ENCODE assay signal across 1 cellular context in the genomic region with DNA sequence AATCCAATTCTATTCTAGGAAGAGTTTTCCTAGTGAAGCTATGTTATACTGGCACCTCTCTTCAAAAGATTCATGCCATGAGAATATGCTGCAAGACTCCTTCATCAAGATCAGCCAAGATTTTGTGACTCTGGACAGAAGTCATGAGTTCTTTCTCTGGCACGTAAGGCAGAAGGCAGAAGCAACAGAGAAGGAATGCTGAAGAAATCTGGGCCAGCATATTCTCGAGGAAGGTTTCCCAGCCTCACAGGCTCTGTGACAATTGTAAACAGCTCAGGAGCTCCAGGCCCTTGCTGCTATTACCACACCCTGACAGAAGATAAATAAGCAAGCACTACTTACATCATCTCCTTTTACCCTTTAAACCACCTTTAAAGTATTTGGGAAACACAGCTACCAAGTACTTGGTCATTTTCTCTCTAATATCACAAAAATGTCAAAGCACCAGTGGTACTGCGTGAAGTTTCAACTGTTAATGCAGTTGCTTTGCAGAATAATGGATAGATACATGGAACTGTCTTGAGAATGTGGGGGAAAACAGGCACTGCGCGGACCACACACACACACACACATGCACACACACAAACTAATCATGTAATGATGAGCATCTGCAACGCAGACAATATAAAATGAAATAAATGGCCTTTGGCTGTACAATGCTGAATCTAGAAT.
TF ChIP-seq lines count a peak whose summit lies in the region.

No MANE protein-coding gene starts in this region.

TF ChIP-seq in HepG2, 621 proteins besides CTCF, POLR2A, EP300 and RAD21:
- peak; percentile 69; the same call in 1 of the 2 replicates for TF ChIP-seq FOXK1 (CRISPR knock-in tag; IDR thresholded peaks at IDR 0.05; ENCODE audit: borderline replicate concordance, low read depth)
- TF ChIP-seq FOXA1 (IDR thresholded peaks at IDR 0.05), result no peak
- TF ChIP-seq FOXA1 (CRISPR knock-in tag; IDR thresholded peaks at IDR 0.05), result 0 out of 2 replicates have a peak, but pooled peaks have one; percentile 31
- TF ChIP-seq FOXA3 (CRISPR knock-in tag; IDR thresholded peaks at IDR 0.05), result peak; percentile 79; the same call in 1 of the 2 replicates
- TF ChIP-seq, protein P1, sequence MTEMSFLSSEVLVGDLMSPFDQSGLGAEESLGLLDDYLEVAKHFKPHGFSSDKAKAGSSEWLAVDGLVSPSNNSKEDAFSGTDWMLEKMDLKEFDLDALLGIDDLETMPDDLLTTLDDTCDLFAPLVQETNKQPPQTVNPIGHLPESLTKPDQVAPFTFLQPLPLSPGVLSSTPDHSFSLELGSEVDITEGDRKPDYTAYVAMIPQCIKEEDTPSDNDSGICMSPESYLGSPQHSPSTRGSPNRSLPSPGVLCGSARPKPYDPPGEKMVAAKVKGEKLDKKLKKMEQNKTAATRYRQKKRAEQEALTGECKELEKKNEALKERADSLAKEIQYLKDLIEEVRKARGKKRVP (CRISPR knock-in tag; IDR thresholded peaks at IDR 0.05), result peak in 1 of 2 experiments; percentile 70; a peak in 2 of 4 replicates
- TF ChIP-seq ZNF556 (CRISPR knock-in tag; IDR thresholded peaks at IDR 0.05; ENCODE audit: borderline replicate concordance), result no peak
- no peak for TF ChIP-seq NFYB (CRISPR knock-in tag; IDR thresholded peaks at IDR 0.05)
- 0 out of 2 replicates have a peak, but pooled peaks have one; percentile 35 for TF ChIP-seq GATAD2A (CRISPR knock-in tag; IDR thresholded peaks at IDR 0.05)
- TF ChIP-seq ZNF530 (CRISPR knock-in tag; IDR thresholded peaks at IDR 0.05; ENCODE audit: low read depth), result no peak
